In the genomic region with DNA sequence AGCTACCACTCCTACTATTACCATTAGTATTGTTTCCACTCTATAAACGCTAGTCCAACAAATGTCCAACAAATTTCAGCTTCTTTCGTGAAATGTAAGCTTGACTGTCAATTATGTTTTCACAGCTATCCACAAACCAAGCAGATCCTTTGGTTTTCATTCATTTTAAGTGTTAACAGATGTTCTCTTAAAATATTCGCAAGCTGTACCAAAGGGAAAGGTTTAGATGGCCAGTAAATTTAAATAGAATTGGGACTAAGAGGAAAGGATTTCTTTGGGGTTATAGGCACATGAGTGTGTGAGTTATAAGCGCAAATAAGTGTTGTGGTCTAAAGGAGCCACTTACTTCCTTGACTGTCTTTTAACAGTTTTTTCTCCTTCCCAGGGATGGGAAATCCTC, we compare ENCODE assay signal across 20 cellular contexts.
A peak's percentile ranks its signal among the peaks of the same experiment; 100 is the strongest.
DNase-seq lines count a peak whose midpoint lies in the region; ATAC-seq and TF ChIP-seq lines count a peak whose summit lies in the region.
"Had no signal": no experiment of that assay in that cellular context is flagged by ENCODE, and none has a peak within 500 bp of the region (broad histone marks: within the 10 kb centered on the region; RNA-seq: fewer than 3 reads in every experiment).

No MANE protein-coding gene starts in this region.

- H3K4me3 ChIP-seq in breast epithelium: no peak overlapping the region
- no peak overlapping the region for H3K4me3 ChIP-seq in adipocyte (ENCODE audit: low read length)
- no peak overlapping the region for H3K4me3 ChIP-seq in left lung
- H3K4me3 ChIP-seq: K562, MG63 had no signal

- peak overlapping the region; percentile 8 for H3K9ac ChIP-seq in adipocyte (ENCODE audit: low read length)

- no peak for TF ChIP-seq POLR2A in breast epithelium (IDR thresholded peaks at IDR 0.05)

- peak overlapping the region; percentile 43 for H3K27ac Mint-ChIP-seq in MCF 10A (ENCODE audit: low read depth, unreplicated experiment)
- H3K27ac Mint-ChIP-seq: activated B cell treated with CpG ODN at 0.5 μM for 24 hours; activated T-helper 17 cell treated with anti-CD3 and anti-CD28 coated beads, Interleukin-2, amount 50 U/mL, for 72 hours; brain had no signal

- H3K27me3 ChIP-seq in breast epithelium (peaks cover 0 to 4% of the 10 kb centered on the region in 2 donors), adipocyte (replicated peaks; ENCODE audit: control insufficient read depth, insufficient read depth, low read length) (no peaks in the 10 kb centered on the region), left lung (peaks cover 0 to 12% of the 10 kb centered on the region in 2 donors)
- H3K27me3 ChIP-seq: MG63 had no signal

- no peak for DNase-seq in MCF 10A (ENCODE audit: unreplicated experiment)
- DNase-seq in breast epithelium (ENCODE audit: low spot score in 2 of 2): no peak
- DNase-seq in adipocyte (ENCODE audit: low read depth): peak; percentile 51
- DNase-seq in fibroblast of the conjunctiva (ENCODE audit: low read depth): peak; percentile 42
- no peak for DNase-seq in left lung
- DNase-seq in activated CD8-positive, alpha-beta memory T cell treated with anti-CD3 and anti-CD28 coated beads, Interleukin-2, amount 50 U/mL, for 4 hours: no peak
- no peak for DNase-seq in RWPE1 (ENCODE audit: low spot score)
- DNase-seq: activated B cell treated with CpG ODN at 0.5 μM for 24 hours; effector CD8-positive, alpha-beta T cell; NCI-H1417 treated with DMSO at 0.1 percent for 48 hours; NCI-H2081 treated with DMSO at 0.1 percent for 48 hours; NCI-H446 had no signal

- no TSS peak for BruUV-seq in MCF 10A (replicated peaks; lab: Mats Ljungman, UMichigan)

- ATAC-seq in GM18873 (IDR thresholded peaks at IDR 0.05; ENCODE audit: low FRiP score, unreplicated experiment): no peak
- no peak for ATAC-seq in left lung
- ATAC-seq: K562, Right ventricle myocardium inferior had no signal

- H3K36me3 ChIP-seq in breast epithelium (no peaks in the 10 kb centered on the region), adipocyte (ENCODE audit: control insufficient read depth, insufficient read depth, low read length, severe bottlenecking) (no peaks in the 10 kb centered on the region), left lung (no peaks in the 10 kb centered on the region)
- H3K36me3 ChIP-seq: MG63 had no signal

- no peak overlapping the region for H3K4me3 Mint-ChIP-seq in MCF 10A (ENCODE audit: unreplicated experiment)
- H3K4me3 Mint-ChIP-seq: activated B cell treated with CpG ODN at 0.5 μM for 24 hours; activated naive CD4-positive, alpha-beta T cell treated with anti-CD3 and anti-CD28 coated beads, Interleukin-2, amount 50 U/mL, for 24 hours; brain had no signal

- CTCF ChIA-PET in MCF 10A (lab: Yijun Ruan, JAX) (interaction anchor here (0.6 to 1.7 kb wide), 3 partner anchors 8 to 801 kb away, joined by 3 to 7 read pairs (median 4); no protein-coding TSS in a partner anchor), RWPE1 (lab: Yijun Ruan, JAX) (no interaction called here)

- intact Hi-C loops in MCF 10A (cut with micrococcal nuclease) (loop anchor here (10.0 kb wide), 1 partner anchor 325 kb away; no protein-coding TSS in a partner anchor), breast epithelium (cut with DNase I; ENCODE audit: low total_unique reads) (no loop called here), left lung (cut with DNase I) (no loop called here)

- H3K27me3 Mint-ChIP-seq in MCF 10A (ENCODE audit: insufficient read depth, unreplicated experiment): no peaks in the 10 kb centered on the region

- H3K36me3 Mint-ChIP-seq in MCF 10A (ENCODE audit: insufficient read depth, unreplicated experiment): no peaks in the 10 kb centered on the region
- H3K36me3 Mint-ChIP-seq: activated naive CD4-positive, alpha-beta T cell treated with anti-CD3 and anti-CD28 coated beads, Interleukin-2, amount 50 U/mL, for 24 hours; brain had no signal

- H3K27ac ChIP-seq in breast epithelium (peak overlapping the region in 1 of 2 donors; percentile 3), left lung (no peak overlapping the region), RWPE1 (no peak overlapping the region)
- H3K27ac ChIP-seq: C4-2B had no signal

- POLR2A ChIA-PET in MCF 10A (lab: Yijun Ruan, JAX) (interaction anchor here (0.6 to 1.0 kb wide), 2 partner anchors 333 to 518 kb away, joined by 3 read pairs; no protein-coding TSS in a partner anchor), RWPE1 (lab: Yijun Ruan, JAX; ENCODE audit: low non-redundant PET) (no interaction called here)

- H3K9me3 Mint-ChIP-seq in MCF 10A (ENCODE audit: unreplicated experiment): no peaks in the 10 kb centered on the region
- H3K9me3 Mint-ChIP-seq: activated B cell treated with CpG ODN at 0.5 μM for 24 hours; activated naive CD4-positive, alpha-beta T cell treated with anti-CD3 and anti-CD28 coated beads, Interleukin-2, amount 50 U/mL, for 24 hours; activated T-helper 17 cell treated with anti-CD3 and anti-CD28 coated beads, Interleukin-2, amount 50 U/mL, for 72 hours had no signal

- H3K4me1 ChIP-seq in breast epithelium (no peaks in the 10 kb centered on the region), adipocyte (ENCODE audit: control insufficient read depth, insufficient read depth, low read length) (peaks cover 6% of the 10 kb centered on the region), left lung (no peaks in the 10 kb centered on the region)

- peaks cover 28% of the 10 kb centered on the region for H3K4me1 Mint-ChIP-seq in MCF 10A (ENCODE audit: insufficient read depth, unreplicated experiment)
- H3K4me1 Mint-ChIP-seq: brain had no signal

- TF ChIP-seq CTCF in MCF 10A (IDR thresholded peaks at IDR 0.05; ENCODE audit: unreplicated experiment): no peak
- TF ChIP-seq CTCF in breast epithelium (IDR thresholded peaks at IDR 0.05): no peak
- no peak for TF ChIP-seq CTCF in left lung (IDR thresholded peaks at IDR 0.05)
- TF ChIP-seq CTCF in RWPE1 (conservative IDR thresholded peaks at IDR 0.05; ENCODE audit: low read depth): no peak

- H3K9me3 ChIP-seq in breast epithelium: no peaks in the 10 kb centered on the region
- H3K9me3 ChIP-seq in adipocyte (ENCODE audit: control insufficient read depth, low read length): no peaks in the 10 kb centered on the region
- H3K9me3 ChIP-seq in left lung: no peaks in the 10 kb centered on the region
- H3K9me3 ChIP-seq: MG63 had no signal

Comparison
In these comparisons a context has a peak if more than half of its experiments do, and no peak if none do; other contexts are left out.
1. DNase-seq: peak in adipocyte (single experiment) and fibroblast of the conjunctiva (single experiment); none in MCF 10A (single experiment), breast epithelium (0 of 2), left lung (0 of 2), activated CD8-positive, alpha-beta memory T cell treated with anti-CD3 and anti-CD28 coated beads, Interleukin-2, amount 50 U/mL, for 4 hours (single experiment) and RWPE1 (single experiment).